ENCODE assay signal across 18 cellular contexts in genomic region chr10:51937736-51938135, GRCh38.
DNase-seq lines count a peak whose midpoint lies in the region; ATAC-seq and TF ChIP-seq lines count a peak whose summit lies in the region.
"Had no signal": no experiment of that assay in that cellular context is flagged by ENCODE, and none has a peak within 500 bp of the region (broad histone marks: within the 10 kb centered on the region; RNA-seq: fewer than 3 reads in every experiment).

No MANE protein-coding gene starts in this region.

- H3K4me3 Mint-ChIP-seq in mesothelial cell of epicardium, result no peak overlapping the region
- no peak overlapping the region for H3K4me3 Mint-ChIP-seq in GM23338
- H3K4me3 Mint-ChIP-seq: endodermal cell; naive thymus-derived CD8-positive, alpha-beta T cell had no signal

- H3K27ac Mint-ChIP-seq in mesothelial cell of epicardium (no peak overlapping the region), GM23338 (no peak overlapping the region)
- H3K27ac Mint-ChIP-seq: endodermal cell; naive thymus-derived CD8-positive, alpha-beta T cell had no signal

- intact Hi-C loops in Right ventricle myocardium superior (cut with DNase I) (no loop called here), left ventricle myocardium inferior (cut with micrococcal nuclease) (no loop called here), right lobe of liver (cut with DNase I) (no loop called here)

- H3K4me1 ChIP-seq in left ventricle myocardium inferior (peaks cover 5% of the 10 kb centered on the region), right lobe of liver (no peaks in the 10 kb centered on the region), GM23338 (ENCODE audit: insufficient read depth) (no peaks in the 10 kb centered on the region)
- H3K4me1 ChIP-seq: A549 had no signal

- H3K4me1 Mint-ChIP-seq in mesothelial cell of epicardium (peaks cover 2% of the 10 kb centered on the region), GM23338 (no peaks in the 10 kb centered on the region)
- H3K4me1 Mint-ChIP-seq: endodermal cell; naive thymus-derived CD8-positive, alpha-beta T cell had no signal

- TF ChIP-seq CTCF in left ventricle myocardium inferior (IDR thresholded peaks at IDR 0.05; ENCODE audit: borderline replicate concordance) (no peak), brain microvascular endothelial cell (IDR thresholded peaks at IDR 0.05; ENCODE audit: low read depth, low read length, missing control alignments) (no peak), mesothelial cell of epicardium (IDR thresholded peaks at IDR 0.05; ENCODE audit: unreplicated experiment) (no peak), right lobe of liver (IDR thresholded peaks at IDR 0.05) (no peak), GM23338 (conservative IDR thresholded peaks at IDR 0.05; ENCODE audit: low read depth in 2 of 2) (no peak)

- H3K36me3 Mint-ChIP-seq in mesothelial cell of epicardium, result no peaks in the 10 kb centered on the region
- H3K36me3 Mint-ChIP-seq in GM23338 (ENCODE audit: low read depth), result no peaks in the 10 kb centered on the region; the same call in 2 of the 3 replicates
- H3K36me3 Mint-ChIP-seq: naive thymus-derived CD8-positive, alpha-beta T cell had no signal

- no peaks in the 10 kb centered on the region for H3K9me2 ChIP-seq in GM23338 (ENCODE audit: insufficient read depth)

- no peak overlapping the region for H3K4me2 ChIP-seq in GM23338
- H3K4me2 ChIP-seq: A549 had no signal

- peak; percentile 52 for ATAC-seq in Right ventricle myocardium superior (ENCODE audit: poor library complexity)
- ATAC-seq in right lobe of liver, result no peak
- no peak for ATAC-seq in GM23338
- ATAC-seq: A549; left colon; naive thymus-derived CD8-positive, alpha-beta T cell had no signal

- H3K27ac ChIP-seq in left ventricle myocardium inferior (replicated peaks) (no peak overlapping the region), brain microvascular endothelial cell (peak overlapping the region; percentile 85), right lobe of liver (no peak overlapping the region), GM23338 (ENCODE audit: low read depth) (no peak overlapping the region)
- H3K27ac ChIP-seq: A549 had no signal

- no peaks in the 10 kb centered on the region for H3K9me3 Mint-ChIP-seq in mesothelial cell of epicardium
- peaks cover 3% of the 10 kb centered on the region; the same call in 2 of the 3 replicates for H3K9me3 Mint-ChIP-seq in GM23338

- no peaks in the 10 kb centered on the region for H3F3A ChIP-seq in GM23338 (replicated peaks; ENCODE audit: low read depth)

- 85% methylated on average over 5 of the region's 5 CpGs for WGBS in right lobe of liver (ENCODE audit: insufficient coverage, low coverage, low lambda C conversion rate, missing lambda C conversion rate)

- H3K36me3 ChIP-seq in left ventricle myocardium inferior, result no peaks in the 10 kb centered on the region
- no peaks in the 10 kb centered on the region for H3K36me3 ChIP-seq in brain microvascular endothelial cell (replicated peaks)
- no peaks in the 10 kb centered on the region for H3K36me3 ChIP-seq in right lobe of liver
- H3K36me3 ChIP-seq in GM23338 (ENCODE audit: insufficient read depth), result no peaks in the 10 kb centered on the region
- H3K36me3 ChIP-seq: heart right ventricle had no signal

- H3K9me3 ChIP-seq in left ventricle myocardium inferior (replicated peaks) (peaks cover 4% of the 10 kb centered on the region), right lobe of liver (no peaks in the 10 kb centered on the region)
- H3K9me3 ChIP-seq: A549 had no signal

- no peaks in the 10 kb centered on the region for H3K27me3 ChIP-seq in left ventricle myocardium inferior (ENCODE audit: low read depth)
- no peaks in the 10 kb centered on the region for H3K27me3 ChIP-seq in brain microvascular endothelial cell (replicated peaks)
- no peaks in the 10 kb centered on the region for H3K27me3 ChIP-seq in right lobe of liver
- H3K27me3 ChIP-seq in GM23338 (ENCODE audit: insufficient read depth), result no peaks in the 10 kb centered on the region
- H3K27me3 ChIP-seq: heart right ventricle had no signal

- no peaks in the 10 kb centered on the region for H3K27me3 Mint-ChIP-seq in mesothelial cell of epicardium (ENCODE audit: low read depth)
- H3K27me3 Mint-ChIP-seq in GM23338 (ENCODE audit: insufficient read depth, low read depth, poor library complexity), result no peaks in the 10 kb centered on the region

- in situ Hi-C loops in brain microvascular endothelial cell (cut with HindIII; ENCODE audit: low pct_ligation_motif_present, low sequenced_read_pairs), result no loop called here

- no peaks in the 10 kb centered on the region for H3K79me2 ChIP-seq in GM23338 (replicated peaks; ENCODE audit: insufficient read depth)

- H3K4me3 ChIP-seq in left ventricle myocardium inferior, result no peak overlapping the region
- no peak overlapping the region for H3K4me3 ChIP-seq in brain microvascular endothelial cell (ENCODE audit: low read depth, low read length)
- no peak overlapping the region for H3K4me3 ChIP-seq in right lobe of liver
- H3K4me3 ChIP-seq in GM23338, result no peak overlapping the region
- H3K4me3 ChIP-seq: A549 had no signal

- DNase-seq in Right ventricle myocardium superior (no peak), left ventricle myocardium inferior (no peak), brain microvascular endothelial cell (peak; percentile 86), iris pigment epithelial cell (ENCODE audit: low read depth) (peak; percentile 87), mesothelial cell of epicardium (ENCODE audit: low spot score in 2 of 2, unreplicated experiment in 2 of 2) (no peak), right lobe of liver (no peak), activated gamma-delta T cell treated with Interleukin-2 at 50 U/mL for 16 hours (no peak), GM23338 (ENCODE audit: low spot score) (no peak)
- DNase-seq: activated CD4-positive, alpha-beta T cell treated with anti-CD3 and anti-CD28 coated beads, Interleukin-2, amount 50 U/mL, for 1 hour; activated T-cell treated with anti-CD3 and anti-CD28 coated beads, Interleukin-2, amount 50 U/mL, for 48 hours; endodermal cell; heart right ventricle; left colon; MM.1S; naive thymus-derived CD8-positive, alpha-beta T cell; NCI-H748 treated with DMSO at 0.1 percent for 48 hours; stimulated activated naive CD4-positive, alpha-beta T cell treated with Interleukin-2 at 50 U/mL for 16 hours had no signal

- H2AFZ ChIP-seq in GM23338, result no peak overlapping the region

- no peaks in the 10 kb centered on the region for H4K20me1 ChIP-seq in GM23338 (replicated peaks; ENCODE audit: insufficient read depth)

- TF ChIP-seq POLR2A in right lobe of liver (IDR thresholded peaks at IDR 0.05), result no peak

TF ChIP-seq in GM23338, 12 proteins besides CTCF, POLR2A, EP300 and RAD21 (continues in another document):
- no peak for TF ChIP-seq ZNF462 (CRISPR knock-in tag; IDR thresholded peaks at IDR 0.05)
- no peak for TF ChIP-seq POLR2AphosphoS5 (IDR thresholded peaks at IDR 0.05; ENCODE audit: low read depth)

Comparison
In these comparisons a context has a peak if more than half of its experiments do, and no peak if none do; other contexts are left out.
1. DNase-seq: peak in brain microvascular endothelial cell (single experiment) and iris pigment epithelial cell (single experiment); none in Right ventricle myocardium superior (single experiment), left ventricle myocardium inferior (single experiment), mesothelial cell of epicardium (0 of 2), right lobe of liver (0 of 3), activated gamma-delta T cell treated with Interleukin-2 at 50 U/mL for 16 hours (single experiment) and GM23338 (single experiment).